In the genomic region with DNA sequence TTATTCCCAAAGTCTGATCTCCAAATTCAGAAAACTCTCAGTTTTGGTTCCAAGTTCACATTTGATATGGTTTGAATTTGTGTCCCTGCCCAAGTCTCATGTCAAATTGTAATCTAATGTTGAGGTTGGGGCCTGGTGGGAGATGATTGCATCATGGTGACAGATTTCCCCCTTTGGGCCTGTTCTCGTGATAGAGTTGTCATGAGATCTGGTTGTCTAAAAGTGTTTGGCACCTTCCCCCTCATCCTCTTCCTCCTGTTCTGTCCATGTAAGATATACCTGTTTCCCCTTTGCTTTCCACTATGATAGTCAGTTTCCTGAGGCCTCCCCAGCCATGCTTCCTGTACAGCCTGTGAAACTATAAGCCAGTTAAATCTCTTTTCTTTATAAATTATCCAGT, we compare ENCODE assay signal across 1 cellular context.
TF ChIP-seq lines count a peak whose summit lies in the region.

No MANE protein-coding gene starts in this region.

TF ChIP-seq in HCT116, 20 proteins besides CTCF, POLR2A, EP300 and RAD21:
- no peak for TF ChIP-seq SIN3A (IDR thresholded peaks at IDR 0.05; ENCODE audit: low read depth)
- TF ChIP-seq FOSL1 (IDR thresholded peaks at IDR 0.05; ENCODE audit: low read depth): no peak
- no peak for TF ChIP-seq ZFX (IDR thresholded peaks at IDR 0.05)
- no peak for TF ChIP-seq POLR2AphosphoS5 (IDR thresholded peaks at IDR 0.05; ENCODE audit: low read depth, low read length)
- no peak for TF ChIP-seq EGR1 (IDR thresholded peaks at IDR 0.05; ENCODE audit: low read depth)
- no peak for TF ChIP-seq ATF3 (IDR thresholded peaks at IDR 0.05)
- no peak for TF ChIP-seq EZH2phosphoT487 (IDR thresholded peaks at IDR 0.05; ENCODE audit: borderline replicate concordance)
